ENCODE assay signal across 22 cellular contexts in genomic region chr4:42123071-42123644, GRCh38. TPM values are rescaled to one million over a fixed set of nuclear protein-coding genes. Genes with fewer than 3 reads are reported as not detected.
"Had no signal": no experiment of that assay in that cellular context is flagged by ENCODE, and none has a peak within 500 bp of the region (broad histone marks: within the 10 kb centered on the region; RNA-seq: fewer than 3 reads in every experiment).

No MANE protein-coding gene starts in this region.

- H3K36me3 ChIP-seq: esophagus muscularis mucosa, gastrocnemius medialis, heart right ventricle, left ventricle myocardium inferior, lower lobe of right lung, neural progenitor cell, ovary had no signal

- H3K27ac Mint-ChIP-seq: memory B cell; mesothelial cell of epicardium; natural killer cell treated with Interleukin-12 subunit alpha and Interleukin-12 subunit beta and Interleukin-15 and Interleukin-18, amount 100 ng/mL, for 72 hours; neural progenitor cell had no signal

- H3K9ac ChIP-seq: neural progenitor cell had no signal

- ATAC-seq: gastrocnemius medialis, heart right ventricle, left cardiac atrium, lower lobe of right lung, right cardiac atrium had no signal

- H3K4me1 Mint-ChIP-seq: mesothelial cell of epicardium, neural progenitor cell had no signal

- H3K4me1 ChIP-seq: esophagus muscularis mucosa, gastrocnemius medialis, heart right ventricle, left ventricle myocardium inferior, lower lobe of right lung, neural progenitor cell had no signal

- H3K9me3 Mint-ChIP-seq: memory B cell; mesothelial cell of epicardium; natural killer cell treated with Interleukin-12 subunit alpha and Interleukin-12 subunit beta and Interleukin-15 and Interleukin-18, amount 100 ng/mL, for 72 hours; neural progenitor cell had no signal

- DNase-seq: effector memory CD4-positive, alpha-beta T cell; gastrocnemius medialis; heart right ventricle; hypothalamus; left cardiac atrium; left ventricle myocardium inferior; lower lobe of right lung; nucleus accumbens; ovary; right cardiac atrium; stimulated activated CD4-positive, alpha-beta T cell treated with anti-CD3 and anti-CD28 coated beads, Interleukin-2, amount 100 ng/mL, for 48 hours; stimulated activated naive CD4-positive, alpha-beta T cell treated with Interleukin-2 at 50 U/mL for 16 hours; trophoblast cell had no signal

- H3K27me3 ChIP-seq: esophagus muscularis mucosa, neural progenitor cell, ovary had no signal

- H3K27me3 Mint-ChIP-seq: memory B cell had no signal

- H3K4me3 Mint-ChIP-seq: memory B cell; mesothelial cell of epicardium; natural killer cell treated with Interleukin-12 subunit alpha and Interleukin-12 subunit beta and Interleukin-15 and Interleukin-18, amount 100 ng/mL, for 72 hours; neural progenitor cell had no signal

- H3K4me2 ChIP-seq: neural progenitor cell, smooth muscle cell had no signal

- H3K27ac ChIP-seq: epithelial cell of prostate, esophagus muscularis mucosa, gastrocnemius medialis, heart right ventricle, left ventricle myocardium inferior, lower lobe of right lung, neural progenitor cell, ovary had no signal

- H3K9me3 ChIP-seq: esophagus muscularis mucosa, gastrocnemius medialis, heart right ventricle, left ventricle myocardium inferior, lower lobe of right lung, ovary had no signal

- H3K36me3 Mint-ChIP-seq: mesothelial cell of epicardium; natural killer cell treated with Interleukin-12 subunit alpha and Interleukin-12 subunit beta and Interleukin-15 and Interleukin-18, amount 100 ng/mL, for 72 hours; neural progenitor cell had no signal

- H2AFZ ChIP-seq: neural progenitor cell had no signal

- H3K4me3 ChIP-seq: esophagus muscularis mucosa, gastrocnemius medialis, heart right ventricle, left ventricle myocardium inferior, lower lobe of right lung, neural progenitor cell, ovary, smooth muscle cell had no signal

RNA-seq across cellular contexts. Expression of gene BEND4, which starts 29.3 kb away (rescaled TPM):
- total RNA-seq: fibroblast of villous mesenchyme, gastrocnemius medialis, left ventricle myocardium inferior, myocyte, smooth muscle cell had no signal
- polyA plus RNA-seq: smooth muscle cell had no signal
